ENCODE assay signal across 15 cellular contexts in genomic region chr3:67646586-67647234, GRCh38. TPM values are rescaled to one million over a fixed set of nuclear protein-coding genes. Genes with fewer than 3 reads are reported as not detected.
DNase-seq lines count a peak whose midpoint lies in the region; ATAC-seq and TF ChIP-seq lines count a peak whose summit lies in the region.
"Had no signal": no experiment of that assay in that cellular context is flagged by ENCODE, and none has a peak within 500 bp of the region (broad histone marks: within the 10 kb centered on the region; RNA-seq: fewer than 3 reads in every experiment).

No MANE protein-coding gene starts in this region.

- 79 to 85% (median 82%) methylated on average over 8 of the region's 8 CpGs for WGBS in heart left ventricle, 4 donors

- H3K4me1 ChIP-seq in right atrium auricular region, result peaks cover 0 to 41% of the 10 kb centered on the region in 2 donors
- peaks cover 0 to 62% (median 13%) of the 10 kb centered on the region in 12 donors for H3K4me1 ChIP-seq in heart left ventricle
- peaks cover 18% of the 10 kb centered on the region for H3K4me1 ChIP-seq in foreskin keratinocyte

- H3K36me3 ChIP-seq in right atrium auricular region (no peaks in the 10 kb centered on the region), heart left ventricle (peaks cover 0 to 4% (median 0%) of the 10 kb centered on the region in 9 donors)

- H3K4me3 ChIP-seq in right atrium auricular region, result no peak overlapping the region
- no peak overlapping the region for H3K4me3 ChIP-seq in heart left ventricle
- H3K4me3 ChIP-seq: Peyer's patch had no signal

- no peak for TF ChIP-seq CTCF in right atrium auricular region (IDR thresholded peaks at IDR 0.05)
- no peak for TF ChIP-seq CTCF in heart left ventricle (IDR thresholded peaks at IDR 0.05)
- no peak for TF ChIP-seq CTCF in foreskin keratinocyte (conservative IDR thresholded peaks at IDR 0.05)
- TF ChIP-seq CTCF in omental fat pad (IDR thresholded peaks at IDR 0.05), result no peak

- H3K27me3 ChIP-seq in right atrium auricular region (no peaks in the 10 kb centered on the region), heart left ventricle (no peaks in the 10 kb centered on the region), foreskin keratinocyte (no peaks in the 10 kb centered on the region)
- H3K27me3 ChIP-seq: Peyer's patch had no signal

- TF ChIP-seq POLR2A in heart left ventricle (IDR thresholded peaks at IDR 0.05), result no peak

- H3K9me3 ChIP-seq in right atrium auricular region (no peaks in the 10 kb centered on the region), heart left ventricle (no peaks in the 10 kb centered on the region)
- H3K9me3 ChIP-seq: Peyer's patch had no signal

- intact Hi-C loops in heart left ventricle (cut with DNase I), result no loop called here

- ATAC-seq in heart left ventricle (no peak), SK-N-SH treated with all-trans-retinoic acid at 6 μM for 48 hours (peak; percentile 77), foreskin keratinocyte (no peak), omental fat pad (ENCODE audit: low FRiP score) (no peak)

- DNase-seq in right atrium auricular region (ENCODE audit: low spot score), result no peak
- no peak for DNase-seq in heart left ventricle
- no peak for DNase-seq in foreskin keratinocyte
- no peak for DNase-seq in omental fat pad (ENCODE audit: low spot score)
- DNase-seq in stimulated activated naive CD4-positive, alpha-beta T cell (lab: John Stamatoyannopoulos, UW), result no peak
- no peak for DNase-seq in activated gamma-delta T cell treated with Interleukin-2 at 50 U/mL for 16 hours
- DNase-seq in NOMO-1 (lab: John Stamatoyannopoulos, UW; ENCODE audit: unreplicated experiment in 2 of 2), result no peak
- DNase-seq: activated CD4-positive, alpha-beta T cell treated with anti-CD3 and anti-CD28 coated beads, Interleukin-2, amount 10 ng/mL, durations not matched to agents 7 days and 5 days; effector CD8-positive, alpha-beta T cell; hippocampal formation; KBM-7; NCI-H1436; stimulated activated CD4-positive, alpha-beta T cell treated with anti-CD3 and anti-CD28 coated beads, Interleukin-12 subunit alpha, Interleukin-12 subunit beta, amount 100 ng/mL, for 4 hours had no signal

- H3K27ac ChIP-seq in right atrium auricular region, result peak overlapping the region; percentile 68 to 81
- H3K27ac ChIP-seq in heart left ventricle, result peak overlapping the region in 1 of 12 donors; percentile 42
- H3K27ac ChIP-seq in foreskin keratinocyte, result peak overlapping the region; percentile 57

TF ChIP-seq in SK-N-SH treated with all-trans-retinoic acid at 6 μM for 48 hours, 23 proteins besides CTCF, POLR2A, EP300 and RAD21 (continues in another document):
- TF ChIP-seq CSDC2 (CRISPR knock-in tag; IDR thresholded peaks at IDR 0.05) (no peak), POU6F1 (CRISPR knock-in tag; IDR thresholded peaks at IDR 0.05; ENCODE audit: borderline replicate concordance, low read depth) (no peak), GLIS3 (CRISPR knock-in tag; IDR thresholded peaks at IDR 0.05) (no peak), TOX (CRISPR knock-in tag; IDR thresholded peaks at IDR 0.05; ENCODE audit: borderline replicate concordance) (no peak), CSRNP3 (CRISPR knock-in tag; IDR thresholded peaks at IDR 0.05) (no peak), PATZ1 (CRISPR knock-in tag; IDR thresholded peaks at IDR 0.05; ENCODE audit: borderline replicate concordance) (no peak), RARB (CRISPR knock-in tag; IDR thresholded peaks at IDR 0.05) (no peak), TCF4 (CRISPR knock-in tag; IDR thresholded peaks at IDR 0.05; ENCODE audit: borderline replicate concordance) (no peak), SNAI2 (CRISPR knock-in tag; IDR thresholded peaks at IDR 0.05) (no peak), ZFP30 (CRISPR knock-in tag; IDR thresholded peaks at IDR 0.05) (no peak), PPARA (CRISPR knock-in tag; IDR thresholded peaks at IDR 0.05; ENCODE audit: borderline replicate concordance) (no peak), ZNF8 (CRISPR knock-in tag; IDR thresholded peaks at IDR 0.05) (no peak), ZNF70 (CRISPR knock-in tag; IDR thresholded peaks at IDR 0.05) (no peak), ARNTL (CRISPR knock-in tag; IDR thresholded peaks at IDR 0.05; ENCODE audit: borderline replicate concordance, low read depth) (no peak), TSHZ2 (CRISPR knock-in tag; IDR thresholded peaks at IDR 0.05) (no peak), ESRRG (CRISPR knock-in tag; IDR thresholded peaks at IDR 0.05) (no peak)

RNA-seq across cellular contexts. Expression of gene SUCLG2, which starts 7.7 kb away (rescaled TPM):
- 10 to 100 TPM; 39.0 to 81.5 TPM for total RNA-seq in right atrium auricular region
- 100 to 1,000 TPM in 2 of 9 donors, 10 to 100 TPM in 7; 64.0 to 119 (median 83.9) TPM for total RNA-seq in heart left ventricle
- 10 to 100 TPM; 41.6 to 70.6 TPM for polyA plus RNA-seq in heart left ventricle
- 37.0 and 43.9 TPM in 2 replicates for total RNA-seq in foreskin keratinocyte
- polyA plus RNA-seq in foreskin keratinocyte, result 25.8 and 26.6 TPM in 2 replicates
- 10 to 100 TPM; 37.5 to 52.2 (median 42.1) TPM for total RNA-seq in omental fat pad
